8 cellular contexts compared by ENCODE assay signal in the genomic region with DNA sequence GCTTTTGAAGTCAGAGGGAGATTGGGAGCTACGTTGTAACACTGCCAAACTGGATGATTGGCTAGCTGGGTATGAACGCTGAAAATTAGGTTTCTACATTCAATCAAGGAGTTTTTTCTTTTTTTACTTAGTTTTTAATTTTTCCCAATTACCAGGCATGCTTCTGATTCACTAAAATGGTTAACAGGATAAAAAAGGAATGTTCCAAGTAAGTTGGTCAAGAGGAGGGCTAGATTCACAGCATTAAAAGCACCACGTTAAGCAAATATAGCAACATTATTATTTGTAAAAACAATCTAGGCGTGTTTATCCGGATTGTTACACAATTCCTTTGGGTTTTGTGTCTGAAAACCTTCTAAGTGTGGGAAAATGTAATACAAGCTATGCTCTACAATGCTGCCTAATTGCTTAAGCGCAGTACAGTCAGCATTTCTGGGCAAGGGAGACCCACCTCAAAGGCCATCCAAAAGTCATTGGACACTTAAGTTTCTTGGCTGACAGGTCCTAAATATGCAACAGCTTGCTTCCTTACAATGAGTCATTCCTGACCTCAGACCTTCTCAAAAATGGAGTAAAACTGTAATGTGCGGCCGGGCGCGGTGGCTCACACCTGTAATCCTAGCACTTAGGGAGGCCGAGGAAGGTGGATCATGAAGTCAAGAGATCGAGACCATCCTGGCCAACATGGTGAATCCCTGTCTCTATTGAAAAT. TPM values are rescaled to one million over a fixed set of nuclear protein-coding genes. Genes with fewer than 3 reads are reported as not detected.
DNase-seq lines count a peak whose midpoint lies in the region; ATAC-seq and TF ChIP-seq lines count a peak whose summit lies in the region.

No MANE protein-coding gene starts in this region.

- ATAC-seq in RWPE2 (ENCODE audit: low read depth) (no peak; the same call in 2 of the 3 replicates), HG03432 (IDR thresholded peaks at IDR 0.05; ENCODE audit: unreplicated experiment) (no peak)

- no peaks in the 10 kb centered on the region for H3K9me3 Mint-ChIP-seq in mesothelial cell of epicardium

- H3K4me3 ChIP-seq in RWPE2 (ENCODE audit: severe bottlenecking): peak overlapping the region; percentile 87
- peak overlapping the region; percentile 72 for H3K4me3 ChIP-seq in coronary artery
- H3K4me3 ChIP-seq in uterus: peak overlapping the region; percentile 85 to 96

- H3K36me3 ChIP-seq in RWPE2 (ENCODE audit: low read depth): peaks cover 52% of the 10 kb centered on the region
- H3K36me3 ChIP-seq in uterus: no peaks in the 10 kb centered on the region

- no peak for TF ChIP-seq POLR2A in uterus (IDR thresholded peaks at IDR 0.05)

- H3K36me3 Mint-ChIP-seq in mesothelial cell of epicardium: peaks cover 14% of the 10 kb centered on the region

- H3K4me1 ChIP-seq in RWPE2 (ENCODE audit: insufficient read depth, poor library complexity, severe bottlenecking) (peaks cover 13% of the 10 kb centered on the region), uterus (peaks cover 13 to 14% of the 10 kb centered on the region in 2 donors)

- peak overlapping the region; percentile 89 for H3K27ac ChIP-seq in RWPE2 (ENCODE audit: poor library complexity, severe bottlenecking)
- H3K27ac ChIP-seq in coronary artery: peak overlapping the region in 1 of 2 donors; percentile 81
- H3K27ac ChIP-seq in uterus: peak overlapping the region; percentile 86 to 88

- peaks cover 1% of the 10 kb centered on the region for H3K27me3 Mint-ChIP-seq in mesothelial cell of epicardium (ENCODE audit: low read depth)

- H3K4me1 Mint-ChIP-seq in mesothelial cell of epicardium: peaks cover 30% of the 10 kb centered on the region

- no peaks in the 10 kb centered on the region for H3K27me3 ChIP-seq in RWPE2 (ENCODE audit: insufficient read depth, poor library complexity, severe bottlenecking)
- no peaks in the 10 kb centered on the region for H3K27me3 ChIP-seq in uterus

- H3K27ac Mint-ChIP-seq in mesothelial cell of epicardium: peak overlapping the region; percentile 100

- peak overlapping the region; percentile 89 for H3K4me3 Mint-ChIP-seq in mesothelial cell of epicardium

- DNase-seq in H4 (ENCODE audit: low spot score) (peak; percentile 28), RWPE2 (ENCODE audit: low spot score) (no peak), coronary artery (ENCODE audit: low spot score) (no peak), mesothelial cell of epicardium (ENCODE audit: low spot score in 2 of 2, unreplicated experiment in 2 of 2) (no peak), uterus (peak; percentile 56 to 59), NCI-H187 (lab: John Stamatoyannopoulos, UW) (no peak), COR-L47 (lab: John Stamatoyannopoulos, UW) (no peak)

- intact Hi-C loops in uterus (cut with DNase I; ENCODE audit: low total_unique reads): no loop called here

- no peaks in the 10 kb centered on the region for H3K9me3 ChIP-seq in RWPE2 (ENCODE audit: severe bottlenecking)
- no peaks in the 10 kb centered on the region for H3K9me3 ChIP-seq in uterus

- no peak for TF ChIP-seq CTCF in RWPE2 (IDR thresholded peaks at IDR 0.05; ENCODE audit: poor library complexity, severe bottlenecking)
- no peak for TF ChIP-seq CTCF in coronary artery (IDR thresholded peaks at IDR 0.05)
- no peak for TF ChIP-seq CTCF in mesothelial cell of epicardium (IDR thresholded peaks at IDR 0.05; ENCODE audit: unreplicated experiment)
- TF ChIP-seq CTCF in uterus (IDR thresholded peaks at IDR 0.05): no peak

RNA-seq across cellular contexts. Expression of gene RPLP0, which starts 1.2 kb away (rescaled TPM):
- total RNA-seq in H4 (2014; rRNA removed; shearing (Covaris generic)): 6,442 and 6,835 TPM in 2 replicates
- total RNA-seq in mesothelial cell of epicardium: 1,924 to 1,989 TPM (median 1,950 TPM) in 3 replicates
- 1,000 to 10,000 TPM; 1,775 to 3,691 (median 3,260) TPM for total RNA-seq in uterus

RNA-seq across cellular contexts. Expression of gene GCN1, which starts 5.2 kb away (rescaled TPM):
- total RNA-seq in H4 (2014; rRNA removed; shearing (Covaris generic)): 33.7 and 59.7 TPM in 2 replicates
- total RNA-seq in mesothelial cell of epicardium: 121 to 134 TPM (median 127 TPM) in 3 replicates
- total RNA-seq in uterus: 100 to 1,000 TPM in 1 of 4 donors, 10 to 100 TPM in 3; 50.5 to 106 (median 64.3) TPM

Comparison
In these comparisons a context has a peak if more than half of its experiments do, and no peak if none do; other contexts are left out.
1. DNase-seq: peak in H4 (single experiment) and uterus (2 of 2); none in RWPE2 (single experiment), coronary artery (single experiment), mesothelial cell of epicardium (0 of 2), NCI-H187 (0 of 2) and COR-L47 (single experiment).
2. Peak in every context shown above with its lines, with median percentiles within 50 percentile points of each other: H3K4me3 ChIP-seq.